Comparison of ENCODE assay signal across 8 cellular contexts in genomic region chr16:56681939-56682702, GRCh38. TPM values are rescaled to one million over a fixed set of nuclear protein-coding genes. Genes with fewer than 3 reads are reported as not detected.
DNase-seq lines count a peak whose midpoint lies in the region; ATAC-seq, FAIRE-seq and TF ChIP-seq lines count a peak whose summit lies in the region.

TSS of gene MT1X (plus strand) at chr16:56682470. CDS start at chr16:56682541, 71 bp downstream.

- peak; percentile 94 for DNase-seq in AG08395 (ENCODE audit: low spot score)
- DNase-seq in NCI-H226, result peak; percentile 91
- DNase-seq in activated CD4-positive, CD25-positive, alpha-beta regulatory T cell (lab: John Stamatoyannopoulos, UW), result peak; percentile 78 to 84 (median 80)
- DNase-seq in central memory CD4-positive, alpha-beta T cell, result peak; percentile 82
- DNase-seq in keratinocyte (ENCODE audit: low read depth, low spot score), result peak; percentile 41
- peak; percentile 72 to 91 for DNase-seq in stimulated activated CD4-positive, alpha-beta T cell treated with anti-CD3 and anti-CD28 coated beads, Interleukin-15, amount 100 ng/mL, for 1 hour (ENCODE audit: low read depth in 1 of 2, low spot score in 1 of 2)

- H3K4me1 ChIP-seq in keratinocyte (ENCODE audit: control insufficient read depth, extremely low read depth, insufficient read depth, low read length), result peaks cover 33% of the 10 kb centered on the region

- dilution Hi-C loops in keratinocyte (cut with MboI; ENCODE audit: extremely low pct_ligation_motif_present, low sequenced_read_pairs), result no loop called here

- H4K20me1 ChIP-seq in keratinocyte (ENCODE audit: control insufficient read depth, extremely low read depth, insufficient read depth, low read length), result no peaks in the 10 kb centered on the region

- H3K9me1 ChIP-seq in keratinocyte (ENCODE audit: control insufficient read depth, extremely low read depth, insufficient read depth, low read length), result no peaks in the 10 kb centered on the region

- H2AFZ ChIP-seq in keratinocyte (ENCODE audit: control insufficient read depth, low read length), result peak within 1 kb of the TSS; percentile 93

- no peak for TF ChIP-seq CTCF in keratinocyte (optimal IDR thresholded peaks at IDR 0.05 in 1 of 3, IDR thresholded peaks at IDR 0.05 in 1 of 3, conservative IDR thresholded peaks at IDR 0.05 in 1 of 3; ENCODE audit: extremely low read depth in 1 of 3, insufficient read depth in 2 of 3, low read length in 3 of 3)

- no peaks in the 10 kb centered on the region for H3K27me3 ChIP-seq in keratinocyte (ENCODE audit: control insufficient read depth, extremely low read depth, insufficient read depth, low read length)

- H3K79me2 ChIP-seq in keratinocyte (ENCODE audit: control insufficient read depth, insufficient read depth, low read length), result peaks cover 4% of the 10 kb centered on the region

- peaks cover 0 to 3% of the 10 kb centered on the region in 2 experiments for H3K36me3 ChIP-seq in keratinocyte (ENCODE audit: control insufficient read depth in 2 of 2, extremely low read depth in 1 of 2, insufficient read depth in 2 of 2, low read length in 2 of 2)

- peak within 1 kb of the TSS; percentile 55 to 91 (median 80) for H3K4me3 ChIP-seq in keratinocyte (ENCODE audit: control insufficient read depth in 2 of 3, extremely low read depth in 1 of 3, insufficient read depth in 2 of 3, low read depth in 1 of 3, low read length in 3 of 3)

- H3K27ac ChIP-seq in keratinocyte (ENCODE audit: control insufficient read depth, insufficient read depth, low read length), result peak within 1 kb of the TSS; percentile 75

- peak; percentile 97 for ATAC-seq in GM18907 (IDR thresholded peaks at IDR 0.05; ENCODE audit: unreplicated experiment)
- peak; percentile 97 for ATAC-seq in HG03139 (IDR thresholded peaks at IDR 0.05; ENCODE audit: unreplicated experiment)

- peaks cover 1% of the 10 kb centered on the region for H3K9me3 ChIP-seq in keratinocyte (ENCODE audit: control insufficient read depth, low read depth, low read length)

- peak within 1 kb of the TSS; percentile 84 for H3K9ac ChIP-seq in keratinocyte (ENCODE audit: control insufficient read depth, extremely low read depth, insufficient read depth, low read length)

- H3K4me2 ChIP-seq in keratinocyte (ENCODE audit: control insufficient read depth, extremely low read depth, insufficient read depth, low read depth, low read length), result peak within 1 kb of the TSS; percentile 100

- FAIRE-seq in keratinocyte (lab: Jason Lieb, UNC), result no peak

RNA-seq across cellular contexts. Expression of gene MT1X, which starts in this region (rescaled TPM):
- 58.3 to 466 TPM (median 97.2 TPM) in 3 replicates for polyA plus RNA-seq in keratinocyte
- 15.7 TPM for polyA plus RNA-seq in keratinocyte (2011; ENCODE audit: low read depth)
- 193 and 269 TPM in 2 replicates for polyA plus RNA-seq in keratinocyte (2011; cell fraction: cytosol; rRNA removed)
- polyA plus RNA-seq in keratinocyte (2011; cell fraction: nucleus; rRNA removed), result 90.9 and 130 TPM in 2 replicates
- 197 and 688 TPM in 2 replicates for polyA plus RNA-seq in keratinocyte (2012; ENCODE audit: low replicate concordance)
- polyA minus RNA-seq in keratinocyte, result 240 to 733 TPM (median 286 TPM) in 3 replicates
- polyA minus RNA-seq in keratinocyte (2011; cell fraction: cytosol; rRNA and poly(A)+ RNA removed), result 355 TPM
- polyA minus RNA-seq in keratinocyte (2011; cell fraction: nucleus; rRNA and poly(A)+ RNA removed), result 54.5 and 55.9 TPM in 2 replicates

Comparison
In these comparisons a context has a peak if more than half of its experiments do, and no peak if none do; other contexts are left out.
1. Peak in every context shown above with its lines: DNase-seq, ATAC-seq, H3K4me3 ChIP-seq and H3K27ac ChIP-seq.
2. DNase-seq: peak in every context shown above with its lines; median percentile 94 in AG08395; 91 in NCI-H226; 82 in central memory CD4-positive, alpha-beta T cell; 82 in stimulated activated CD4-positive, alpha-beta T cell treated with anti-CD3 and anti-CD28 coated beads, Interleukin-15, amount 100 ng/mL, for 1 hour; 80 in activated CD4-positive, CD25-positive, alpha-beta regulatory T cell; 41 in keratinocyte.